In genomic region chr1:40979241-40980067, GRCh38 we compare ENCODE assay signal across 2 cellular contexts.
TF ChIP-seq lines count a peak whose summit lies in the region.

Gene CTPS1, plus strand, starts transcription at chr1:40979696. Its CDS starts 3,595 bp downstream, at chr1:40983291.

TF ChIP-seq in HCT116, 20 proteins besides CTCF, POLR2A, EP300 and RAD21 (continued from another document):
- TF ChIP-seq POLR2AphosphoS5 (IDR thresholded peaks at IDR 0.05; ENCODE audit: low read depth, low read length) (peak; percentile 90), SIN3A (IDR thresholded peaks at IDR 0.05; ENCODE audit: low read depth) (peak; percentile 70; the same call in 1 of the 2 replicates)

TF ChIP-seq in neural cell, 6 proteins besides CTCF, POLR2A, EP300 and RAD21 (continued from another document):
- TF ChIP-seq, protein P1, sequence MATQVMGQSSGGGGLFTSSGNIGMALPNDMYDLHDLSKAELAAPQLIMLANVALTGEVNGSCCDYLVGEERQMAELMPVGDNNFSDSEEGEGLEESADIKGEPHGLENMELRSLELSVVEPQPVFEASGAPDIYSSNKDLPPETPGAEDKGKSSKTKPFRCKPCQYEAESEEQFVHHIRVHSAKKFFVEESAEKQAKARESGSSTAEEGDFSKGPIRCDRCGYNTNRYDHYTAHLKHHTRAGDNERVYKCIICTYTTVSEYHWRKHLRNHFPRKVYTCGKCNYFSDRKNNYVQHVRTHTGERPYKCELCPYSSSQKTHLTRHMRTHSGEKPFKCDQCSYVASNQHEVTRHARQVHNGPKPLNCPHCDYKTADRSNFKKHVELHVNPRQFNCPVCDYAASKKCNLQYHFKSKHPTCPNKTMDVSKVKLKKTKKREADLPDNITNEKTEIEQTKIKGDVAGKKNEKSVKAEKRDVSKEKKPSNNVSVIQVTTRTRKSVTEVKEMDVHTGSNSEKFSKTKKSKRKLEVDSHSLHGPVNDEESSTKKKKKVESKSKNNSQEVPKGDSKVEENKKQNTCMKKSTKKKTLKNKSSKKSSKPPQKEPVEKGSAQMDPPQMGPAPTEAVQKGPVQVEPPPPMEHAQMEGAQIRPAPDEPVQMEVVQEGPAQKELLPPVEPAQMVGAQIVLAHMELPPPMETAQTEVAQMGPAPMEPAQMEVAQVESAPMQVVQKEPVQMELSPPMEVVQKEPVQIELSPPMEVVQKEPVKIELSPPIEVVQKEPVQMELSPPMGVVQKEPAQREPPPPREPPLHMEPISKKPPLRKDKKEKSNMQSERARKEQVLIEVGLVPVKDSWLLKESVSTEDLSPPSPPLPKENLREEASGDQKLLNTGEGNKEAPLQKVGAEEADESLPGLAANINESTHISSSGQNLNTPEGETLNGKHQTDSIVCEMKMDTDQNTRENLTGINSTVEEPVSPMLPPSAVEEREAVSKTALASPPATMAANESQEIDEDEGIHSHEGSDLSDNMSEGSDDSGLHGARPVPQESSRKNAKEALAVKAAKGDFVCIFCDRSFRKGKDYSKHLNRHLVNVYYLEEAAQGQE (IDR thresholded peaks at IDR 0.05; ENCODE audit: borderline replicate concordance), result peak; percentile 69
